In the genomic region with DNA sequence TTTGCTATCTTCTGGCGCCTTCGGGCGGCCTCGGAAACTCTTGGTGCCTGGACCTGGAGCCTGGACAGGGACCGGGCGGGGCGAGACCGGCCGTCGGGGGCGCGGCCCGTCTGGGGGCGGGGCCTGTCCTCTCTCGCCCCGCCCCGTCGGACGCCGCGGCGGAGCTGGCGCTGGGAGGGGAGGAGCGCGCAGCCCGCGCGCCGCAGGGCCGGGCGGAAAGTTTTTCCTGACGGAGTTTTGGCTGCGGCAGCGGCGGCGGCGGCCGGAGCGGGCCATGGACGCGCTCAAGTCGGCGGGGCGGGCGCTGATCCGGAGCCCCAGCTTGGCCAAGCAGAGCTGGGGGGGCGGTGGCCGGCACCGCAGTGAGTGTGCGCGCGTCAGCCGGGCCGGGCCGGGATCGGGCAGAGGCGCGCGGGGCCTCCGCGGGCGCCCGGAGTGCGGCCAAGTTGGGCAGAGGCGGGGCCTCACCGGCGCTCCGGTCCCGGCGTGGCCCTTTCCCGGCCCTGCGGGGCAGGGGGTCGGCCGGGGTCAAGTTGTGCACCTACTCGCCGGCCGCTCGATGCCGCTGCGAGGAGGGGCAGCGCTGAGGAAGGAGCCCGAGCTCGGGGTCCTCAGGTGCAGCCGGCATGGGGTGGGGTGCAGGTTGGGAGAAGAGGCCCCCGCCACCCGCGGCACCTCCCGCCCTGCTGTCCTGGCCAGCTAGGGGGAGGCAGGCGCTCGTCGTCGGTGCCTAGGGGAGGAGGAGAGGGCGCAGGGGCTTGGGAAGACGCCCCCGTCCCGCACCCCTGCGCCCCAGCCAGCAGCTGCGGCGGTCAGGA, we compare ENCODE assay signal across 1 cellular context.
A peak's percentile ranks its signal among the peaks of the same experiment; 100 is the strongest.
TF ChIP-seq lines count a peak whose summit lies in the region.

A gene with protein sequence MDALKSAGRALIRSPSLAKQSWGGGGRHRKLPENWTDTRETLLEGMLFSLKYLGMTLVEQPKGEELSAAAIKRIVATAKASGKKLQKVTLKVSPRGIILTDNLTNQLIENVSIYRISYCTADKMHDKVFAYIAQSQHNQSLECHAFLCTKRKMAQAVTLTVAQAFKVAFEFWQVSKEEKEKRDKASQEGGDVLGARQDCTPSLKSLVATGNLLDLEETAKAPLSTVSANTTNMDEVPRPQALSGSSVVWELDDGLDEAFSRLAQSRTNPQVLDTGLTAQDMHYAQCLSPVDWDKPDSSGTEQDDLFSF (plus strand): TSS at position 182 of the 818 bp plus-strand sequence. CDS start 93 bp downstream, at position 275.

TF ChIP-seq in SK-N-SH, 30 proteins besides CTCF, POLR2A, EP300 and RAD21 (continued from another document):
- TF ChIP-seq NRF1 (IDR thresholded peaks at IDR 0.05; ENCODE audit: low read depth, low read length) (peak; percentile 42; the same call in 1 of the 2 replicates), POLR2AphosphoS5 (IDR thresholded peaks at IDR 0.05; ENCODE audit: low read depth, low read length) (peak; percentile 48; the same call in 1 of the 2 replicates), EZH2phosphoT487 (IDR thresholded peaks at IDR 0.05; ENCODE audit: borderline replicate concordance, low read depth) (no peak), ELF1 (IDR thresholded peaks at IDR 0.05) (no peak), RXRA (IDR thresholded peaks at IDR 0.05; ENCODE audit: borderline replicate concordance, low read depth) (no peak), CHD2 (IDR thresholded peaks at IDR 0.05; ENCODE audit: low read length, partially characterized antibody) (no peak), FOXM1 (IDR thresholded peaks at IDR 0.05; ENCODE audit: low read depth) (no peak)
- TF ChIP-seq, protein P1, sequence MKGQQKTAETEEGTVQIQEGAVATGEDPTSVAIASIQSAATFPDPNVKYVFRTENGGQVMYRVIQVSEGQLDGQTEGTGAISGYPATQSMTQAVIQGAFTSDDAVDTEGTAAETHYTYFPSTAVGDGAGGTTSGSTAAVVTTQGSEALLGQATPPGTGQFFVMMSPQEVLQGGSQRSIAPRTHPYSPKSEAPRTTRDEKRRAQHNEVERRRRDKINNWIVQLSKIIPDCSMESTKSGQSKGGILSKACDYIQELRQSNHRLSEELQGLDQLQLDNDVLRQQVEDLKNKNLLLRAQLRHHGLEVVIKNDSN (IDR thresholded peaks at IDR 0.05; ENCODE audit: borderline replicate concordance, low read depth), result no peak
